ENCODE assay signal across 1 cellular context in the genomic region with DNA sequence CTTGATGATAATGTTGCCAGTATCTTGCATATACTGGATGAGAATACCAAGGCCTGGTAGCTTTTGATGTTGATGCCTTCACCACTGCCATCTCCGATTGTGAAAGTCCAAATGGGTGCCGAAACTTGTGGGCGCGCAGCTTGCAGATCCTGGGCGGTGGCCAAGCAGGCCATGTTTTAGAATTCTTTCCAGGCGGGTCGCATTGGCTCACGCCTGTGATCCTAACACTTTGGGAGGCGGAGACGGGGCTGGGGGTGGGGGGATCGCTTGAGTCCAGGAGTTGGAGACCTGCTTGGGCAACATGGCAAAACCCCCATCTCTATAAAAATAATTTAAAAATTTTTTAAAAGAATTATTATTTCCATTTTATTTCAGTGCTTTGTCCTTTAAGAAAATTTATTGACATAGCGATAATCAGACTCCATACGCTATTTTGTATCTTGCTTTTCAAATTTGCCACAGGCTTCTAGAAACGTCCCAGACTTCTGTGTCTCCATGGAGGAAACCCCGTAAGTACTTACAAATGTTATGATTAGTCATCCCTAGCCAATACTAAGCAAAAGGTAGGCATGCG.
TF ChIP-seq lines count a peak whose summit lies in the region.

No MANE protein-coding gene starts in this region.

TF ChIP-seq in SK-N-SH, 30 proteins besides CTCF, POLR2A, EP300 and RAD21 (continued from another document):
- TF ChIP-seq, protein P1, sequence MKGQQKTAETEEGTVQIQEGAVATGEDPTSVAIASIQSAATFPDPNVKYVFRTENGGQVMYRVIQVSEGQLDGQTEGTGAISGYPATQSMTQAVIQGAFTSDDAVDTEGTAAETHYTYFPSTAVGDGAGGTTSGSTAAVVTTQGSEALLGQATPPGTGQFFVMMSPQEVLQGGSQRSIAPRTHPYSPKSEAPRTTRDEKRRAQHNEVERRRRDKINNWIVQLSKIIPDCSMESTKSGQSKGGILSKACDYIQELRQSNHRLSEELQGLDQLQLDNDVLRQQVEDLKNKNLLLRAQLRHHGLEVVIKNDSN (IDR thresholded peaks at IDR 0.05; ENCODE audit: borderline replicate concordance, low read depth), result no peak
- no peak for TF ChIP-seq RFX5 (IDR thresholded peaks at IDR 0.05; ENCODE audit: low read length)
- no peak for TF ChIP-seq SIN3A (IDR thresholded peaks at IDR 0.05; ENCODE audit: borderline replicate concordance, low read depth, low read length)
- TF ChIP-seq, protein P2, sequence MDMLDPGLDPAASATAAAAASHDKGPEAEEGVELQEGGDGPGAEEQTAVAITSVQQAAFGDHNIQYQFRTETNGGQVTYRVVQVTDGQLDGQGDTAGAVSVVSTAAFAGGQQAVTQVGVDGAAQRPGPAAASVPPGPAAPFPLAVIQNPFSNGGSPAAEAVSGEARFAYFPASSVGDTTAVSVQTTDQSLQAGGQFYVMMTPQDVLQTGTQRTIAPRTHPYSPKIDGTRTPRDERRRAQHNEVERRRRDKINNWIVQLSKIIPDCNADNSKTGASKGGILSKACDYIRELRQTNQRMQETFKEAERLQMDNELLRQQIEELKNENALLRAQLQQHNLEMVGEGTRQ (IDR thresholded peaks at IDR 0.05; ENCODE audit: borderline replicate concordance, low read depth, low read length), result no peak
- TF ChIP-seq EZH2phosphoT487 (IDR thresholded peaks at IDR 0.05; ENCODE audit: borderline replicate concordance, low read depth), result no peak
- TF ChIP-seq FOXJ3 (CRISPR knock-in tag; IDR thresholded peaks at IDR 0.05), result no peak
- TF ChIP-seq, protein P3, sequence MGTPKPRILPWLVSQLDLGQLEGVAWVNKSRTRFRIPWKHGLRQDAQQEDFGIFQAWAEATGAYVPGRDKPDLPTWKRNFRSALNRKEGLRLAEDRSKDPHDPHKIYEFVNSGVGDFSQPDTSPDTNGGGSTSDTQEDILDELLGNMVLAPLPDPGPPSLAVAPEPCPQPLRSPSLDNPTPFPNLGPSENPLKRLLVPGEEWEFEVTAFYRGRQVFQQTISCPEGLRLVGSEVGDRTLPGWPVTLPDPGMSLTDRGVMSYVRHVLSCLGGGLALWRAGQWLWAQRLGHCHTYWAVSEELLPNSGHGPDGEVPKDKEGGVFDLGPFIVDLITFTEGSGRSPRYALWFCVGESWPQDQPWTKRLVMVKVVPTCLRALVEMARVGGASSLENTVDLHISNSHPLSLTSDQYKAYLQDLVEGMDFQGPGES (IDR thresholded peaks at IDR 0.05; ENCODE audit: low read depth, low read length), result no peak
- peak; percentile 35; the same call in 1 of the 2 replicates for TF ChIP-seq FOSL2 (IDR thresholded peaks at IDR 0.05; ENCODE audit: borderline replicate concordance, low read depth)
- TF ChIP-seq JUND (IDR thresholded peaks at IDR 0.05), result no peak
- TF ChIP-seq RCOR1 (IDR thresholded peaks at IDR 0.05; ENCODE audit: low read length), result no peak
- no peak for TF ChIP-seq NFIC (IDR thresholded peaks at IDR 0.05; ENCODE audit: borderline replicate concordance)
- TF ChIP-seq FOXM1 (IDR thresholded peaks at IDR 0.05; ENCODE audit: low read depth), result no peak
